ENCODE assay signal across 8 cellular contexts in genomic region chr17:82097187-82097918, GRCh38. TPM values are rescaled to one million over a fixed set of nuclear protein-coding genes. Genes with fewer than 3 reads are reported as not detected.
A peak's percentile ranks its signal among the peaks of the same experiment; 100 is the strongest.
DNase-seq lines count a peak whose midpoint lies in the region; ATAC-seq and TF ChIP-seq lines count a peak whose summit lies in the region.

No MANE protein-coding gene starts in this region.

- H3K27me3 ChIP-seq in NT2/D1 (ENCODE audit: insufficient read depth, insufficient read length) = no peaks in the 10 kb centered on the region
- H3K27me3 ChIP-seq in iPS-18a (ENCODE audit: control insufficient read depth, insufficient read depth, low read length) = no peaks in the 10 kb centered on the region
- H3K27me3 ChIP-seq in skeletal muscle tissue (ENCODE audit: control insufficient read depth in 3 of 3, insufficient read depth in 3 of 3, low read length in 3 of 3) = no peaks in the 10 kb centered on the region

- TF ChIP-seq CTCF in astrocyte of the cerebellum (IDR thresholded peaks at IDR 0.05; ENCODE audit: low read depth, low read length, missing control alignments) = no peak

- peak; percentile 58 for DNase-seq in ELF-1 (ENCODE audit: low read depth, low spot score)
- DNase-seq in NT2/D1 (ENCODE audit: low read depth, low spot score) = no peak
- no peak for DNase-seq in astrocyte of the cerebellum (ENCODE audit: low read depth)
- no peak for DNase-seq in NAMALWA (ENCODE audit: low spot score)

- H3K4me3 ChIP-seq in NT2/D1 (ENCODE audit: insufficient read length, low read depth) (peak overlapping the region; percentile 99), astrocyte of the cerebellum (ENCODE audit: low read depth, low read length) (peak overlapping the region; percentile 61), iPS-18a (ENCODE audit: low read length) (peak overlapping the region; percentile 75), skeletal muscle tissue (ENCODE audit: low read length in 3 of 3) (peak overlapping the region; percentile 59 to 66 (median 65))

- H3K4me1 ChIP-seq in NT2/D1 (ENCODE audit: insufficient read depth, insufficient read length) (peaks cover 52% of the 10 kb centered on the region), iPS-18a (ENCODE audit: control insufficient read depth, low read depth, low read length) (peaks cover 10% of the 10 kb centered on the region), skeletal muscle tissue (ENCODE audit: control insufficient read depth in 3 of 3, insufficient read depth in 3 of 3, low read length in 3 of 3) (peaks cover 30 to 41% (median 40%) of the 10 kb centered on the region in 3 donors)

- ATAC-seq in GM21717 (IDR thresholded peaks at IDR 0.05; ENCODE audit: unreplicated experiment) (peak; percentile 0), HG03378 (IDR thresholded peaks at IDR 0.05; ENCODE audit: unreplicated experiment) (no peak)

- H3K9ac ChIP-seq in NT2/D1 (ENCODE audit: insufficient read length, low read depth) (peak overlapping the region; percentile 98), iPS-18a (ENCODE audit: low read length) (peak overlapping the region; percentile 68), skeletal muscle tissue (ENCODE audit: low read depth in 1 of 3, low read length in 3 of 3) (peak overlapping the region; percentile 51 to 81 (median 65))

- peaks cover 55% of the 10 kb centered on the region for H3K36me3 ChIP-seq in NT2/D1 (ENCODE audit: insufficient read depth, insufficient read length, low read length)
- H3K36me3 ChIP-seq in iPS-18a (ENCODE audit: control insufficient read depth, low read depth, low read length) = peaks cover 31% of the 10 kb centered on the region
- H3K36me3 ChIP-seq in skeletal muscle tissue (ENCODE audit: control insufficient read depth in 3 of 3, insufficient read depth in 3 of 3, low read length in 3 of 3) = peaks cover 11 to 19% (median 17%) of the 10 kb centered on the region in 3 donors

- in situ Hi-C loops in astrocyte of the cerebellum (cut with HindIII; ENCODE audit: low sequenced_read_pairs) = no loop called here

- no peaks in the 10 kb centered on the region for H3K9me3 ChIP-seq in NT2/D1 (ENCODE audit: insufficient read depth, low read length)
- no peaks in the 10 kb centered on the region for H3K9me3 ChIP-seq in iPS-18a (ENCODE audit: control insufficient read depth, low read depth, low read length)
- no peaks in the 10 kb centered on the region for H3K9me3 ChIP-seq in skeletal muscle tissue (ENCODE audit: control insufficient read depth in 3 of 3, low read length in 3 of 3)

- no peak overlapping the region for H3K27ac ChIP-seq in iPS-18a (ENCODE audit: low read length)
- H3K27ac ChIP-seq in skeletal muscle tissue (ENCODE audit: low read depth, low read length) = peak overlapping the region; percentile 93

RNA-seq across cellular contexts. Expression of gene FASN, which starts 0.7 kb away (rescaled TPM):
- total RNA-seq in skeletal muscle tissue = 26.1 TPM

RNA-seq across cellular contexts. Expression of gene DUS1L, which starts 31.7 kb away (rescaled TPM):
- 24.5 TPM for total RNA-seq in skeletal muscle tissue

RNA-seq across cellular contexts. Expression of gene GPS1, which starts 45.7 kb away (rescaled TPM):
- total RNA-seq in skeletal muscle tissue = 64.7 TPM

RNA-seq across cellular contexts. Expression of gene RFNG, which starts 45.7 kb away (rescaled TPM):
- 16.7 TPM for total RNA-seq in skeletal muscle tissue

RNA-seq across cellular contexts. Expression of gene DCXR, which starts 59.9 kb away (rescaled TPM):
- total RNA-seq in skeletal muscle tissue = 20.4 TPM
